Comparison of ENCODE assay signal across 2 cellular contexts in genomic region chr7:22823142-22823497, GRCh38.
TF ChIP-seq lines count a peak whose summit lies in the region.

No MANE protein-coding gene starts in this region.

TF ChIP-seq in HEK293, 187 proteins besides CTCF, POLR2A, EP300 and RAD21:
- TF ChIP-seq ZNF48 (tag by site-specific recombination; IDR thresholded peaks at IDR 0.05) (no peak), ZNF785 (tag by site-specific recombination; IDR thresholded peaks at IDR 0.05) (no peak), ZNF121 (tag by site-specific recombination; IDR thresholded peaks at IDR 0.05) (no peak), ZNF768 (tag by site-specific recombination; IDR thresholded peaks at IDR 0.05) (no peak), ZNF664 (tag by site-specific recombination; IDR thresholded peaks at IDR 0.05) (no peak), ZNF274 (IDR thresholded peaks at IDR 0.05; ENCODE audit: low read length) (no peak), ZNF274 (tag by site-specific recombination; IDR thresholded peaks at IDR 0.05; ENCODE audit: borderline replicate concordance) (no peak), REPIN1 (tag by site-specific recombination; IDR thresholded peaks at IDR 0.05; ENCODE audit: low read depth) (no peak), ZNF18 (tag by site-specific recombination; IDR thresholded peaks at IDR 0.05) (no peak), ZNF239 (tag by site-specific recombination; IDR thresholded peaks at IDR 0.05) (no peak), ZNF580 (tag by site-specific recombination; IDR thresholded peaks at IDR 0.05) (no peak), ZNF548 (tag by site-specific recombination; IDR thresholded peaks at IDR 0.05) (no peak), ZFP37 (tag by site-specific recombination; IDR thresholded peaks at IDR 0.05) (no peak)

TF ChIP-seq in GM12878, 131 proteins besides CTCF, POLR2A, EP300 and RAD21:
- TF ChIP-seq PAX8 (IDR thresholded peaks at IDR 0.05) (peak; percentile 82), PML (IDR thresholded peaks at IDR 0.05; ENCODE audit: low read length) (peak; percentile 1; the same call in 1 of the 2 replicates), NRF1 (conservative IDR thresholded peaks at IDR 0.05; ENCODE audit: low read depth, low read length) (no peak)
